ENCODE assay signal across 9 cellular contexts in genomic region chr9:131447148-131447547, GRCh38. TPM values are rescaled to one million over a fixed set of nuclear protein-coding genes. Genes with fewer than 3 reads are reported as not detected.
A peak's percentile ranks its signal among the peaks of the same experiment; 100 is the strongest.
DNase-seq lines count a peak whose midpoint lies in the region; ATAC-seq and TF ChIP-seq lines count a peak whose summit lies in the region.
"Had no signal": no experiment of that assay in that cellular context is flagged by ENCODE, and none has a peak within 500 bp of the region (broad histone marks: within the 10 kb centered on the region; RNA-seq: fewer than 3 reads in every experiment).

No MANE protein-coding gene starts in this region.

- TF ChIP-seq POLR2A in thyroid gland (IDR thresholded peaks at IDR 0.05), result no peak

- no peak for TF ChIP-seq CTCF in RWPE1 (conservative IDR thresholded peaks at IDR 0.05; ENCODE audit: low read depth)
- no peak for TF ChIP-seq CTCF in thyroid gland (IDR thresholded peaks at IDR 0.05)

- peak; percentile 84 for ATAC-seq in esophagus mucosa
- ATAC-seq in GM21390 (IDR thresholded peaks at IDR 0.05; ENCODE audit: unreplicated experiment), result no peak
- ATAC-seq: T-cell had no signal

- no peak overlapping the region for H3K27ac ChIP-seq in RWPE1
- no peak overlapping the region for H3K27ac ChIP-seq in thyroid gland
- H3K27ac ChIP-seq: thoracic aorta had no signal

- POLR2A ChIA-PET in RWPE1 (lab: Yijun Ruan, JAX; ENCODE audit: low non-redundant PET), result no interaction called here

- WGBS in thyroid gland, 2 donors, result 67% methylated on average over 8 of the region's 8 CpGs

- no peaks in the 10 kb centered on the region for H3K27me3 ChIP-seq in thyroid gland

- DNase-seq in DMS79 treated with DMSO at 0.1 percent for 48 hours (lab: John Stamatoyannopoulos, UW) (peak; percentile 53), NCI-H187 treated with DMSO at 0.1 percent for 48 hours (lab: John Stamatoyannopoulos, UW) (peak; percentile 1), occipital lobe (lab: John Stamatoyannopoulos, UW) (peak; percentile 11), RWPE1 (ENCODE audit: low spot score) (no peak), thyroid gland (no peak)
- DNase-seq: T-cell had no signal

- no peaks in the 10 kb centered on the region for H3K9me3 ChIP-seq in thyroid gland
- H3K9me3 ChIP-seq: thoracic aorta had no signal

- CTCF ChIA-PET in RWPE1 (lab: Yijun Ruan, JAX), result interaction anchor here (0.8 kb wide), 1 partner anchor 22 kb away, joined by 3 read pairs; no protein-coding TSS in a partner anchor

- H3K4me1 ChIP-seq in thyroid gland, result no peaks in the 10 kb centered on the region

- intact Hi-C loops in thyroid gland (cut with DNase I), result no loop called here

- H3K4me3 ChIP-seq in thyroid gland (replicated peaks in 1 of 3), result no peak overlapping the region
- H3K4me3 ChIP-seq: thoracic aorta had no signal

- H3K36me3 ChIP-seq in thyroid gland, result peaks cover 57 to 65% of the 10 kb centered on the region in 2 donors

RNA-seq across cellular contexts. Expression of gene PRRC2B, which starts 53.3 kb away (rescaled TPM):
- total RNA-seq in esophagus mucosa (82.9 TPM), occipital lobe (118 TPM), thyroid gland (100 to 1,000 TPM in 3 of 4 donors, 10 to 100 TPM in 1; 81.7 to 159 (median 117) TPM)

RNA-seq across cellular contexts. Expression of gene POMT1, which starts 55.6 kb away (rescaled TPM):
- total RNA-seq in esophagus mucosa, result 13.1 TPM
- 34.5 TPM for total RNA-seq in occipital lobe
- total RNA-seq in thyroid gland, result 10 to 100 TPM; 21.8 to 51.0 (median 33.9) TPM

Comparison
In these comparisons a context has a peak if more than half of its experiments do, and no peak if none do; other contexts are left out.
1. DNase-seq: peak in DMS79 treated with DMSO at 0.1 percent for 48 hours (single experiment), NCI-H187 treated with DMSO at 0.1 percent for 48 hours (single experiment) and occipital lobe (single experiment); none in RWPE1 (single experiment) and thyroid gland (0 of 2).